ENCODE assay signal across 21 cellular contexts in genomic region chr9:123090198-123090896, GRCh38. TPM values are rescaled to one million over a fixed set of nuclear protein-coding genes. Genes with fewer than 3 reads are reported as not detected.
DNase-seq lines count a peak whose midpoint lies in the region; TF ChIP-seq lines count a peak whose summit lies in the region.
"Had no signal": no experiment of that assay in that cellular context is flagged by ENCODE, and none has a peak within 500 bp of the region (broad histone marks: within the 10 kb centered on the region; RNA-seq: fewer than 3 reads in every experiment).

No MANE protein-coding gene starts in this region.

- BruUV-seq in OCI-LY7 (replicated peaks; lab: Mats Ljungman, UMichigan), result TSS peak; percentile 44

- H3K79me2 ChIP-seq in OCI-LY7 (ENCODE audit: insufficient read depth, low read depth, low read length), result no peaks in the 10 kb centered on the region

- H3K9me3 ChIP-seq in OCI-LY7 (ENCODE audit: low read length), result peaks cover 6% of the 10 kb centered on the region; the same call in 1 of the 2 replicates
- H3K9me3 ChIP-seq in thyroid gland, result no peaks in the 10 kb centered on the region
- H3K9me3 ChIP-seq in testis, result no peaks in the 10 kb centered on the region

- H3K36me3 ChIP-seq in OCI-LY7 (ENCODE audit: insufficient read depth, low read length), result peaks cover 59% of the 10 kb centered on the region
- peaks cover 8 to 14% of the 10 kb centered on the region in 2 donors for H3K36me3 ChIP-seq in thyroid gland
- H3K36me3 ChIP-seq in testis (ENCODE audit: low read depth, missing control alignments), result no peaks in the 10 kb centered on the region

- peaks cover 55% of the 10 kb centered on the region for H3K36me3 Mint-ChIP-seq in endothelial cell (ENCODE audit: low read depth, unreplicated experiment)

- no peaks in the 10 kb centered on the region for H3K9me2 ChIP-seq in OCI-LY7 (ENCODE audit: insufficient read depth, low read length)

- no peaks in the 10 kb centered on the region for H3K9me3 Mint-ChIP-seq in endothelial cell (ENCODE audit: unreplicated experiment)
- H3K9me3 Mint-ChIP-seq: activated naive CD4-positive, alpha-beta T cell treated with anti-CD3 and anti-CD28 coated beads, Interleukin-2, amount 50 U/mL, for 24 hours; activated T-cell treated with anti-CD3 and anti-CD28 coated beads, Interleukin-2, amount 50 U/mL, for 72 hours; CD4-positive, CD25-positive, alpha-beta regulatory T cell; naive thymus-derived CD4-positive, alpha-beta T cell had no signal

- H3K27me3 ChIP-seq in thyroid gland (no peaks in the 10 kb centered on the region), testis (no peaks in the 10 kb centered on the region)

- H3K4me3 ChIP-seq in OCI-LY7 (ENCODE audit: low read depth, low read length, poor library complexity, severe bottlenecking) (peak overlapping the region; percentile 23), thyroid gland (replicated peaks in 1 of 3) (no peak overlapping the region), testis (no peak overlapping the region)

- peak overlapping the region; percentile 63 for H3K4me2 ChIP-seq in OCI-LY7 (ENCODE audit: low read length)

- 73 to 82% methylated on average over 8 of the region's 8 CpGs for WGBS in thyroid gland, 2 donors
- WGBS in testis, 2 donors, result 67 to 81% methylated on average over 8 of the region's 8 CpGs

- H3K27ac Mint-ChIP-seq in endothelial cell (ENCODE audit: unreplicated experiment), result peak overlapping the region; percentile 22
- H3K27ac Mint-ChIP-seq: activated T-cell treated with anti-CD3 and anti-CD28 coated beads, Interleukin-2, amount 50 U/mL, for 72 hours had no signal

- H3K27ac ChIP-seq in OCI-LY7 (ENCODE audit: low read depth, low read length, poor library complexity, severe bottlenecking) (peak overlapping the region; percentile 60), thyroid gland (peak overlapping the region in 2 of 3 donors; percentile 28 to 54), testis (no peak overlapping the region)
- H3K27ac ChIP-seq: 22Rv1, epithelial cell of prostate had no signal

- H3K4me3 Mint-ChIP-seq in endothelial cell (ENCODE audit: unreplicated experiment), result peak overlapping the region; percentile 19
- H3K4me3 Mint-ChIP-seq: activated naive CD4-positive, alpha-beta T cell treated with anti-CD3 and anti-CD28 coated beads, Interleukin-2, amount 50 U/mL, for 24 hours; activated T-cell treated with anti-CD3 and anti-CD28 coated beads, Interleukin-2, amount 50 U/mL, for 72 hours; CD4-positive, CD25-positive, alpha-beta regulatory T cell; naive thymus-derived CD4-positive, alpha-beta T cell had no signal

- CTCF ChIA-PET in OCI-LY7 (lab: Charles Lee; ENCODE audit: unreplicated experiment), result interaction anchor here (1.1 to 3.3 kb wide), 4 partner anchors 12 to 260 kb away, joined by 3 to 11 read pairs (median 4); no protein-coding TSS in a partner anchor

- TF ChIP-seq POLR2A in thyroid gland (IDR thresholded peaks at IDR 0.05) (no peak), testis (IDR thresholded peaks at IDR 0.05) (no peak)

- peak overlapping the region; percentile 19; the same call in 1 of the 2 replicates for H2AFZ ChIP-seq in OCI-LY7 (ENCODE audit: low read length)

- DNase-seq in DMS79 treated with DMSO at 0.1 percent for 48 hours (lab: John Stamatoyannopoulos, UW), result peak; percentile 53
- no peak for DNase-seq in DMS79 (lab: John Stamatoyannopoulos, UW)
- DNase-seq in OCI-LY7 (ENCODE audit: low spot score), result peak; percentile 21
- DNase-seq in endothelial cell (ENCODE audit: low spot score), result no peak
- no peak for DNase-seq in thyroid gland
- no peak for DNase-seq in NCI-H2107 treated with DMSO at 0.1 percent for 48 hours (lab: John Stamatoyannopoulos, UW; ENCODE audit: unreplicated experiment)
- DNase-seq in occipital lobe (lab: John Stamatoyannopoulos, UW), result no peak
- no peak for DNase-seq in testis
- DNase-seq: activated CD4-positive, CD25-positive, alpha-beta regulatory T cell; activated T-cell treated with anti-CD3 and anti-CD28 coated beads, Interleukin-2, amount 50 U/mL, for 72 hours; CD4-positive, CD25-positive, alpha-beta regulatory T cell; dermis blood vessel endothelial cell; kidney glomerular epithelial cell; naive thymus-derived CD4-positive, alpha-beta T cell; NCI-H2171; PC-3; SIG-M5; stimulated activated naive CD8-positive, alpha-beta T cell treated with anti-CD3 and anti-CD28 coated beads, Interleukin-15, Interleukin-2, amounts not matched to agents 100 U/mL and 50 U/mL, for 24 hours had no signal

- H3K4me1 Mint-ChIP-seq in endothelial cell (ENCODE audit: unreplicated experiment), result peaks cover 27% of the 10 kb centered on the region
- H3K4me1 Mint-ChIP-seq: activated naive CD4-positive, alpha-beta T cell treated with anti-CD3 and anti-CD28 coated beads, Interleukin-2, amount 50 U/mL, for 24 hours; CD4-positive, CD25-positive, alpha-beta regulatory T cell had no signal

- intact Hi-C loops in OCI-LY7 (cut with micrococcal nuclease; ENCODE audit: unreplicated experiment), result no loop called here
- intact Hi-C loops in thyroid gland (cut with DNase I), result no loop called here
- intact Hi-C loops in testis (cut with DNase I; ENCODE audit: low total_unique reads), result no loop called here

- TF ChIP-seq CTCF in OCI-LY7 (conservative IDR thresholded peaks at IDR 0.05; ENCODE audit: low read length), result no peak
- TF ChIP-seq CTCF in endothelial cell (IDR thresholded peaks at IDR 0.05; ENCODE audit: unreplicated experiment), result no peak
- TF ChIP-seq CTCF in thyroid gland (IDR thresholded peaks at IDR 0.05), result no peak
- TF ChIP-seq CTCF in testis (IDR thresholded peaks at IDR 0.05), result no peak

- H3K4me1 ChIP-seq in OCI-LY7 (ENCODE audit: insufficient read depth, low read length, poor library complexity, severe bottlenecking) (peaks cover 82% of the 10 kb centered on the region), thyroid gland (peaks cover 32 to 42% of the 10 kb centered on the region in 2 donors), testis (peaks cover 5% of the 10 kb centered on the region)

- no peaks in the 10 kb centered on the region for H4K20me1 ChIP-seq in OCI-LY7 (ENCODE audit: insufficient read depth, low read length)

- peaks cover 2% of the 10 kb centered on the region for H3K27me3 Mint-ChIP-seq in endothelial cell (ENCODE audit: unreplicated experiment)
- H3K27me3 Mint-ChIP-seq: activated naive CD4-positive, alpha-beta T cell treated with anti-CD3 and anti-CD28 coated beads, Interleukin-2, amount 50 U/mL, for 24 hours; CD4-positive, CD25-positive, alpha-beta regulatory T cell; naive thymus-derived CD4-positive, alpha-beta T cell had no signal

- POLR2A ChIA-PET in OCI-LY7 (lab: Charles Lee), result interaction anchor here (0.5 to 2.0 kb wide), 19 partner anchors 9 to 989 kb away, joined by 3 to 9 read pairs (median 4); no protein-coding TSS in a partner anchor

RNA-seq across cellular contexts. Expression of gene GPR21, which starts 56.9 kb away (rescaled TPM):
- 0.25 and 1.2 TPM in 2 replicates for total RNA-seq in OCI-LY7 (2014; rRNA removed; shearing (Covaris generic))
- total RNA-seq in OCI-LY7 (2022) (4.1 TPM in 1 of 2 replicates, not detected in the other), endothelial cell (ENCODE audit: unreplicated experiment) (1.8 TPM), thyroid gland (10 to 100 TPM in 1 of 4 donors, 1 to 10 TPM in 3; 4.0 to 11.8 (median 5.7) TPM), occipital lobe (13.3 TPM), testis (1 to 10 TPM; 3.5 to 6.7 TPM)
- not detected for polyA plus RNA-seq in testis (ENCODE audit: insufficient read depth, low read depth, low replicate concordance)
- polyA plus RNA-seq: CD4-positive, CD25-positive, alpha-beta regulatory T cell; naive thymus-derived CD4-positive, alpha-beta T cell had no signal

Comparison
In these comparisons a context has a peak if more than half of its experiments do, and no peak if none do; other contexts are left out.
1. DNase-seq: peak in DMS79 treated with DMSO at 0.1 percent for 48 hours (single experiment) and OCI-LY7 (single experiment); none in DMS79 (single experiment), endothelial cell (single experiment), thyroid gland (0 of 2), NCI-H2107 treated with DMSO at 0.1 percent for 48 hours (single experiment), occipital lobe (single experiment) and testis (single experiment).
2. H3K27ac ChIP-seq: peak in OCI-LY7 (single experiment) and thyroid gland (2 of 3); none in testis (0 of 2).